8 cellular contexts compared by ENCODE assay signal in genomic region chr11:130390071-130390758, GRCh38. TPM values are rescaled to one million over a fixed set of nuclear protein-coding genes. Genes with fewer than 3 reads are reported as not detected.
DNase-seq lines count a peak whose midpoint lies in the region; ATAC-seq and TF ChIP-seq lines count a peak whose summit lies in the region.

No MANE protein-coding gene starts in this region.

- no peaks in the 10 kb centered on the region for H3K9me3 Mint-ChIP-seq in T-helper 2 cell treated with Interferon-gamma antibody and Interleukin-4, amounts not matched to agents 5 μg/mL and 100 μg/mL, for 36 hours

- CTCF ChIA-PET in Panc1 (lab: Charles Lee), result interaction anchor here (0.9 to 1.2 kb wide), 3 partner anchors 27 to 177 kb away, joined by 3 to 4 read pairs (median 3); no protein-coding TSS in a partner anchor

- intact Hi-C loops in Panc1 (cut with micrococcal nuclease; ENCODE audit: unreplicated experiment), result no loop called here

- no peaks in the 10 kb centered on the region for H3K36me3 Mint-ChIP-seq in T-helper 2 cell treated with Interferon-gamma antibody and Interleukin-4, amounts not matched to agents 5 μg/mL and 100 μg/mL, for 36 hours (ENCODE audit: low read depth)

- in situ Hi-C loops in Panc1 (cut with HindIII; ENCODE audit: low pct_unique_long_range_greater_than_20kb, low sequenced_read_pairs), result no loop called here

- H3K27me3 Mint-ChIP-seq in T-helper 2 cell treated with Interferon-gamma antibody and Interleukin-4, amounts not matched to agents 5 μg/mL and 100 μg/mL, for 36 hours (ENCODE audit: low read depth), result no peaks in the 10 kb centered on the region

- peak; percentile 78; the same call in 1 of the 2 replicates for TF ChIP-seq CTCF in Panc1 (IDR thresholded peaks at IDR 0.05)
- TF ChIP-seq CTCF in fibroblast of villous mesenchyme (IDR thresholded peaks at IDR 0.05; ENCODE audit: insufficient read depth, low read depth, low read length), result peak; percentile 53
- no peak for TF ChIP-seq CTCF in coronary artery (IDR thresholded peaks at IDR 0.05)

- H3K4me1 ChIP-seq in Panc1 (ENCODE audit: control insufficient read depth, insufficient read depth, low read length), result no peaks in the 10 kb centered on the region

- no peak overlapping the region for H3K27ac ChIP-seq in Panc1 (ENCODE audit: low read length)
- H3K27ac ChIP-seq in coronary artery, result no peak overlapping the region

- H3K4me1 Mint-ChIP-seq in T-helper 2 cell treated with Interferon-gamma antibody and Interleukin-4, amounts not matched to agents 5 μg/mL and 100 μg/mL, for 36 hours (ENCODE audit: low read depth), result peaks cover 14% of the 10 kb centered on the region

- POLR2A ChIA-PET in Panc1 (lab: Charles Lee), result no interaction called here

- peak; percentile 90 for ATAC-seq in Panc1
- no peak for ATAC-seq in GM21367 (IDR thresholded peaks at IDR 0.05; ENCODE audit: unreplicated experiment)

- H3K27me3 ChIP-seq in Panc1 (ENCODE audit: control insufficient read depth, insufficient read depth, low read length), result no peaks in the 10 kb centered on the region

- no peak overlapping the region for H3K27ac Mint-ChIP-seq in T-helper 2 cell treated with Interferon-gamma antibody and Interleukin-4, amounts not matched to agents 5 μg/mL and 100 μg/mL, for 36 hours

- H3K36me3 ChIP-seq in Panc1 (ENCODE audit: control insufficient read depth, insufficient read depth, low read length), result no peaks in the 10 kb centered on the region

- H3K4me3 Mint-ChIP-seq in T-helper 2 cell treated with Interferon-gamma antibody and Interleukin-4, amounts not matched to agents 5 μg/mL and 100 μg/mL, for 36 hours, result no peak overlapping the region

- H3K4me3 ChIP-seq in Panc1 (ENCODE audit: low read depth in 2 of 2, low read length in 2 of 2), result no peak overlapping the region
- no peak overlapping the region for H3K4me3 ChIP-seq in fibroblast of villous mesenchyme (ENCODE audit: low read depth, low read length)
- no peak overlapping the region for H3K4me3 ChIP-seq in coronary artery

- DNase-seq in HCEC 1CT, result peak; percentile 86
- peak; percentile 54 for DNase-seq in Panc1 (ENCODE audit: low read depth, low spot score)
- DNase-seq in fibroblast of villous mesenchyme (ENCODE audit: low read depth), result peak; percentile 93
- DNase-seq in putamen (ENCODE audit: low spot score), result peak; percentile 81
- no peak for DNase-seq in T-helper 2 cell treated with Interferon-gamma antibody and Interleukin-4, amounts not matched to agents 5 μg/mL and 100 μg/mL, for 36 hours (ENCODE audit: low spot score)
- no peak for DNase-seq in T-helper 2 cell
- DNase-seq in coronary artery (ENCODE audit: low spot score), result no peak

- BruUV-seq in Panc1 (replicated peaks; lab: Mats Ljungman, UMichigan), result no TSS peak

- no peaks in the 10 kb centered on the region for H3K9me3 ChIP-seq in Panc1 (ENCODE audit: control insufficient read depth, insufficient read depth, low read depth, low read length)

RNA-seq across cellular contexts. Expression of gene ADAMTS8, which starts 38.2 kb away (rescaled TPM):
- 0.15 TPM for total RNA-seq in Panc1 (2021; ENCODE audit: unreplicated experiment)
- polyA plus RNA-seq in Panc1 (2012; ENCODE audit: insufficient read length), result 0.12 TPM
- total RNA-seq in fibroblast of villous mesenchyme, result not detected in 2 replicates

RNA-seq across cellular contexts. Expression of gene ADAMTS15, which starts 58.2 kb away (rescaled TPM):
- total RNA-seq in Panc1 (2021; ENCODE audit: unreplicated experiment), result 39.9 TPM
- 44.4 TPM for polyA plus RNA-seq in Panc1 (2012; ENCODE audit: insufficient read length)
- 2.2 and 2.9 TPM in 2 replicates for total RNA-seq in fibroblast of villous mesenchyme

Comparison
In these comparisons a context has a peak if more than half of its experiments do, and no peak if none do; other contexts are left out.
1. DNase-seq: peak in HCEC 1CT (single experiment), Panc1 (single experiment), fibroblast of villous mesenchyme (single experiment) and putamen (single experiment); none in T-helper 2 cell treated with Interferon-gamma antibody and Interleukin-4, amounts not matched to agents 5 μg/mL and 100 μg/mL, for 36 hours (single experiment), T-helper 2 cell (0 of 5) and coronary artery (single experiment).
2. RNA of gene ADAMTS15, which starts 58.2 kb away (total RNA-seq): 39.9 TPM in Panc1 (single experiment); 2.2 to 2.9 TPM in fibroblast of villous mesenchyme; every median in the first group is over 10 times any median in the second.